In the genomic region with DNA sequence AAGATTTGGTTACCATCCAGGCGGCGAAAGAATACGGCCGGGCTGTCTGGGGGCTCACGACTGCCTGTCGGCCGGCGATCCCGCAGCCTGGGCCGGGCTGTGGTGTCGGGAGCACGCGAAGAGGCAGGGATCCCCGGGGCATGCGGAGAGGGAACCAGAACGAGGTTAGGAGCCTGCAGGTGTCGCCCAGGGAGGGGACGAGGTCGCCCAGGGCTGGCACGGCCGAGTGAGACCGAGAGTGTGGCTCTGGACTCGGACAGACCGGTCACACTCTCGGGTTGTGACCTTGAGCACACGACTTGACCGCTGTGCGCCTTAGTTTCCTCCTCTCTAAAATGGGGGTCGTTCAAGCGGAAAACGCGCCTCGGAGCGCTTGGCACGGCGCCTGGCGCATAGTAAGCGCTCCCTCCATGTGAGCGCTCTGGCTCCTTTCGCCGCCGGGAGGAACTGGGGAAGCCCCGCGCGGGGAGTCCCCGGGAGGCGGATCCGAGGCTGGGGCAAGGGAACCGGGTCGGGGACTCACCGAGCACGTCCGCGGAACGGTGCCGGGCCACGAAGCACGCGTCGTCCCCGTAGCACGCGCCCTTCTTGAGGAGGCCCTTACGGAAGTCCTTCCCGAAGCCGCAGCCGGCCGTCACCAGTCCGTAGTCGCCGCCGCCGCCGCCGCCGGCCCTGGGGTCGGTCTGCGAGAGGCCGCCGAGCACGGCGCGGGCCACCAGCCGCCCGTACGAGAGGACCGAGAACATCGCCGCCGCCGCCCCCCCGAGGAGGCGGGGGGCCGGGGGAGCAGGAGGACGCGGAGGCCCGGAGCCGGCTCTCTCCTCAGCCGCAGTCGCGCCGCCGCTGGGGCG, we compare ENCODE assay signal across 8 cellular contexts. TPM values are rescaled to one million over a fixed set of nuclear protein-coding genes. Genes with fewer than 3 reads are reported as not detected.
A peak's percentile ranks its signal among the peaks of the same experiment; 100 is the strongest.
DNase-seq lines count a peak whose midpoint lies in the region; ATAC-seq and TF ChIP-seq lines count a peak whose summit lies in the region.

No MANE protein-coding gene starts in this region.

- H3K27me3 Mint-ChIP-seq in activated T-cell treated with anti-CD3 and anti-CD28 coated beads, Interleukin-2, amount 50 U/mL, for 24 hours, result no peaks in the 10 kb centered on the region
- no peaks in the 10 kb centered on the region for H3K27me3 Mint-ChIP-seq in naive thymus-derived CD8-positive, alpha-beta T cell

- H3K27me3 ChIP-seq in esophagus squamous epithelium, result no peaks in the 10 kb centered on the region

- intact Hi-C loops in esophagus squamous epithelium (cut with DNase I), result no loop called here

- WGBS in esophagus squamous epithelium, 2 donors, result 0 to 1% methylated on average over 13 to 25 of the region's 104 CpGs

- no peaks in the 10 kb centered on the region for H3K9me3 Mint-ChIP-seq in activated T-cell treated with anti-CD3 and anti-CD28 coated beads, Interleukin-2, amount 50 U/mL, for 24 hours
- no peaks in the 10 kb centered on the region for H3K9me3 Mint-ChIP-seq in naive thymus-derived CD8-positive, alpha-beta T cell
- no peaks in the 10 kb centered on the region for H3K9me3 Mint-ChIP-seq in stimulated activated effector memory CD8-positive, alpha-beta T cell treated with anti-CD3 and anti-CD28 coated beads, Interleukin-12 subunit alpha, Interleukin-12 subunit beta, amount 100 ng/mL, for 72 hours

- no peak for TF ChIP-seq CTCF in esophagus squamous epithelium (IDR thresholded peaks at IDR 0.05)

- H3K36me3 Mint-ChIP-seq in activated T-cell treated with anti-CD3 and anti-CD28 coated beads, Interleukin-2, amount 50 U/mL, for 24 hours (ENCODE audit: low read depth), result peaks cover 32% of the 10 kb centered on the region
- H3K36me3 Mint-ChIP-seq in naive thymus-derived CD8-positive, alpha-beta T cell, result no peaks in the 10 kb centered on the region
- H3K36me3 Mint-ChIP-seq in stimulated activated effector memory CD8-positive, alpha-beta T cell treated with anti-CD3 and anti-CD28 coated beads, Interleukin-12 subunit alpha, Interleukin-12 subunit beta, amount 100 ng/mL, for 72 hours, result peaks cover 47% of the 10 kb centered on the region

- H3K4me1 Mint-ChIP-seq in activated T-cell treated with anti-CD3 and anti-CD28 coated beads, Interleukin-2, amount 50 U/mL, for 24 hours (ENCODE audit: low read depth), result peaks cover 69% of the 10 kb centered on the region
- H3K4me1 Mint-ChIP-seq in naive thymus-derived CD8-positive, alpha-beta T cell, result peaks cover 21 to 76% (median 71%) of the 10 kb centered on the region in 4 donors
- H3K4me1 Mint-ChIP-seq in stimulated activated effector memory CD8-positive, alpha-beta T cell treated with anti-CD3 and anti-CD28 coated beads, Interleukin-12 subunit alpha, Interleukin-12 subunit beta, amount 100 ng/mL, for 72 hours, result peaks cover 47% of the 10 kb centered on the region

- TF ChIP-seq POLR2A in esophagus squamous epithelium (IDR thresholded peaks at IDR 0.05), result no peak

- H3K27ac ChIP-seq in esophagus squamous epithelium, result peak overlapping the region; percentile 94 to 99 (median 96)

- peaks cover 42 to 77% (median 59%) of the 10 kb centered on the region in 3 donors for H3K4me1 ChIP-seq in esophagus squamous epithelium

- POLR2A ChIA-PET in naive thymus-derived CD8-positive, alpha-beta T cell (lab: Charles Lee), result interaction anchor here (1.1 kb wide), 1 partner anchor 20 kb away, joined by 4 read pairs; no protein-coding TSS in a partner anchor

- ATAC-seq in HG02759 (IDR thresholded peaks at IDR 0.05; ENCODE audit: unreplicated experiment), result peak; percentile 52
- peak; percentile 54 for ATAC-seq in naive thymus-derived CD8-positive, alpha-beta T cell
- peak; percentile 49 for ATAC-seq in stimulated activated effector memory CD8-positive, alpha-beta T cell treated with anti-CD3 and anti-CD28 coated beads, Interleukin-12 subunit alpha, Interleukin-12 subunit beta, amount 100 ng/mL, for 72 hours

- no peaks in the 10 kb centered on the region for H3K9me3 ChIP-seq in esophagus squamous epithelium

- peak overlapping the region; percentile 92 for H3K4me3 Mint-ChIP-seq in activated T-cell treated with anti-CD3 and anti-CD28 coated beads, Interleukin-2, amount 50 U/mL, for 24 hours
- peak overlapping the region; percentile 89 to 97 (median 94) for H3K4me3 Mint-ChIP-seq in naive thymus-derived CD8-positive, alpha-beta T cell
- peak overlapping the region; percentile 90 for H3K4me3 Mint-ChIP-seq in stimulated activated effector memory CD8-positive, alpha-beta T cell treated with anti-CD3 and anti-CD28 coated beads, Interleukin-12 subunit alpha, Interleukin-12 subunit beta, amount 100 ng/mL, for 72 hours

- H3K36me3 ChIP-seq in esophagus squamous epithelium, result no peaks in the 10 kb centered on the region

- DNase-seq in NCI-H82 (lab: John Stamatoyannopoulos, UW), result peak; percentile 63
- DNase-seq in NCI-H82 treated with DMSO at 0.1 percent for 48 hours (lab: John Stamatoyannopoulos, UW; ENCODE audit: unreplicated experiment), result no peak
- peak; percentile 25 for DNase-seq in NCI-H774 (lab: John Stamatoyannopoulos, UW)
- peak; percentile 85 for DNase-seq in activated T-cell treated with anti-CD3 and anti-CD28 coated beads, Interleukin-2, amount 50 U/mL, for 24 hours
- no peak for DNase-seq in esophagus squamous epithelium (lab: John Stamatoyannopoulos, UW)
- peak; percentile 49 to 80 (median 68) for DNase-seq in naive thymus-derived CD8-positive, alpha-beta T cell
- DNase-seq in stimulated activated effector memory CD8-positive, alpha-beta T cell treated with anti-CD3 and anti-CD28 coated beads, Interleukin-12 subunit alpha, Interleukin-12 subunit beta, amount 100 ng/mL, for 72 hours (ENCODE audit: low spot score in 2 of 2), result peak; percentile 59 to 86

- peak overlapping the region; percentile 100 for H3K27ac Mint-ChIP-seq in activated T-cell treated with anti-CD3 and anti-CD28 coated beads, Interleukin-2, amount 50 U/mL, for 24 hours
- peak overlapping the region; percentile 85 to 95 (median 92) for H3K27ac Mint-ChIP-seq in naive thymus-derived CD8-positive, alpha-beta T cell
- H3K27ac Mint-ChIP-seq in stimulated activated effector memory CD8-positive, alpha-beta T cell treated with anti-CD3 and anti-CD28 coated beads, Interleukin-12 subunit alpha, Interleukin-12 subunit beta, amount 100 ng/mL, for 72 hours, result peak overlapping the region; percentile 92

- H3K4me3 ChIP-seq in esophagus squamous epithelium, result peak overlapping the region; percentile 65 to 99 (median 88)

RNA-seq across cellular contexts. Expression of a gene that starts 0.6 kb away (rescaled TPM):
- 10 to 100 TPM; 14.8 to 30.5 (median 19.2) TPM for total RNA-seq in esophagus squamous epithelium
- total RNA-seq in naive thymus-derived CD8-positive, alpha-beta T cell, result 10 to 100 TPM; 34.4 to 34.8 TPM
- polyA plus RNA-seq in naive thymus-derived CD8-positive, alpha-beta T cell, result 10 to 100 TPM in 1 of 3 donors, 1 to 10 TPM in 2; 7.6 to 10.2 (median 9.6) TPM

RNA-seq across cellular contexts. Expression of a gene that starts 31.4 kb away (rescaled TPM):
- 10 to 100 TPM in 2 of 4 donors, 1 to 10 TPM in 2; 4.4 to 15.6 (median 8.8) TPM for total RNA-seq in esophagus squamous epithelium
- total RNA-seq in naive thymus-derived CD8-positive, alpha-beta T cell, result 10 to 100 TPM; 13.4 to 16.2 TPM
- 10 to 100 TPM in 2 of 3 donors, 1 to 10 TPM in 1; 8.7 to 16.4 (median 13.6) TPM for polyA plus RNA-seq in naive thymus-derived CD8-positive, alpha-beta T cell

Comparison
In these comparisons a context has a peak if more than half of its experiments do, and no peak if none do; other contexts are left out.
1. DNase-seq: peak in NCI-H82 (single experiment), NCI-H774 (single experiment), activated T-cell treated with anti-CD3 and anti-CD28 coated beads, Interleukin-2, amount 50 U/mL, for 24 hours (single experiment), naive thymus-derived CD8-positive, alpha-beta T cell (10 of 10) and stimulated activated effector memory CD8-positive, alpha-beta T cell treated with anti-CD3 and anti-CD28 coated beads, Interleukin-12 subunit alpha, Interleukin-12 subunit beta, amount 100 ng/mL, for 72 hours (2 of 2); none in NCI-H82 treated with DMSO at 0.1 percent for 48 hours (single experiment) and esophagus squamous epithelium (single experiment).
2. Peak in every context shown above with its lines, with median percentiles within 50 percentile points of each other: ATAC-seq, H3K27ac Mint-ChIP-seq and H3K4me3 Mint-ChIP-seq.